In genomic region chr10:78199759-78200158, GRCh38 we compare ENCODE assay signal across 10 cellular contexts.
"Had no signal": no experiment of that assay in that cellular context is flagged by ENCODE, and none has a peak within 500 bp of the region (broad histone marks: within the 10 kb centered on the region; RNA-seq: fewer than 3 reads in every experiment).

No MANE protein-coding gene starts in this region.

- H3K27ac ChIP-seq: esophagus muscularis mucosa, stomach, thoracic aorta had no signal

- H3K27me3 ChIP-seq: esophagus muscularis mucosa had no signal

- H3K4me3 ChIP-seq: esophagus muscularis mucosa, stomach, thoracic aorta had no signal

- DNase-seq: activated CD4-positive, alpha-beta T cell treated with anti-CD3 and anti-CD28 coated beads, Interleukin-2, amount 50 U/mL, for 4 hours; activated effector memory CD4-positive, alpha-beta T cell treated with Interleukin-2 at 50 U/mL for 16 hours; activated T-cell treated with anti-CD3 and anti-CD28 coated beads, Interleukin-2, amount 50 U/mL, for 1 hour; cerebellar nuclear complex; nucleus accumbens; right cardiac atrium; small intestine; stomach had no signal

- H3K9me3 ChIP-seq: esophagus muscularis mucosa, stomach, thoracic aorta had no signal

- FAIRE-seq: small intestine had no signal

- H3K36me3 ChIP-seq: esophagus muscularis mucosa, stomach, thoracic aorta had no signal
